In genomic region chr18:50967714-50968661, GRCh38 we compare ENCODE assay signal across 8 cellular contexts. TPM values are rescaled to one million over a fixed set of nuclear protein-coding genes. Genes with fewer than 3 reads are reported as not detected.
DNase-seq lines count a peak whose midpoint lies in the region; ATAC-seq and TF ChIP-seq lines count a peak whose summit lies in the region.

Gene ELAC1, plus strand, starts transcription at chr18:50968040. Its CDS starts 6,365 bp downstream, at chr18:50974405.

- POLR2A ChIA-PET in SK-N-SH (lab: Yijun Ruan, JAX) = interaction anchor here (0.7 to 2.7 kb wide), 6 partner anchors 41 to 127 kb away, joined by 3 to 14 read pairs (median 4); partner anchors contain the start of genes ME2 and SMAD4

- H3K4me3 Mint-ChIP-seq in osteocyte (ENCODE audit: unreplicated experiment) = peak within 1 kb of the TSS; percentile 89

- no peak for TF ChIP-seq EP300 in SK-N-SH (IDR thresholded peaks at IDR 0.05; ENCODE audit: borderline replicate concordance in 1 of 2, low read depth in 1 of 2, low read length in 1 of 2)

- peak within 1 kb of the TSS; percentile 98 for H2AFZ ChIP-seq in MM.1S (ENCODE audit: low read length)
- H2AFZ ChIP-seq in SK-N-SH (ENCODE audit: low read depth) = peak within 1 kb of the TSS; percentile 99

- TF ChIP-seq CTCF in MM.1S (IDR thresholded peaks at IDR 0.05; ENCODE audit: low read length) = no peak
- TF ChIP-seq CTCF in SK-N-SH (IDR thresholded peaks at IDR 0.05) = 0 out of 2 replicates have a peak, but pooled peaks have one; percentile 2
- TF ChIP-seq CTCF in osteocyte (IDR thresholded peaks at IDR 0.05) = no peak

- peak; percentile 68 for DNase-seq in GM04504 (ENCODE audit: low read depth)
- peak; percentile 79 for DNase-seq in HCEC 1CT
- DNase-seq in MM.1S = peak; percentile 81
- peak; percentile 94 for DNase-seq in SK-N-SH
- peak; percentile 72 to 75 for DNase-seq in activated naive CD4-positive, alpha-beta T cell treated with anti-CD3 and anti-CD28 coated beads, Interleukin-2, amount 50 U/mL, for 72 hours (ENCODE audit: low spot score in 2 of 2)
- peak; percentile 85 for DNase-seq in glomerular visceral epithelial cell (ENCODE audit: extremely low spot score)
- DNase-seq in osteocyte (ENCODE audit: extremely low spot score, unreplicated experiment) = peak; percentile 89

- 0% methylated on average over 24 of the region's 84 CpGs for WGBS in SK-N-SH (ENCODE audit: low lambda C conversion rate)
- WGBS in thymus = under 1% methylated on average over 84 of the region's 84 CpGs

- CTCF ChIA-PET in SK-N-SH (lab: Yijun Ruan, JAX) = interaction anchor here (0.7 to 1.8 kb wide), 4 partner anchors 11 to 147 kb away, joined by 3 to 10 read pairs (median 4); no protein-coding TSS in a partner anchor

- no peaks in the 10 kb centered on the region for H3K36me3 ChIP-seq in MM.1S (replicated peaks; ENCODE audit: insufficient read depth, low read length)
- no peaks in the 10 kb centered on the region for H3K36me3 ChIP-seq in SK-N-SH (replicated peaks in 1 of 2; ENCODE audit: control insufficient read depth in 1 of 2, insufficient read depth in 2 of 2, low read length in 1 of 2)
- H3K36me3 ChIP-seq in thymus (ENCODE audit: control insufficient read depth, insufficient read depth) = no peaks in the 10 kb centered on the region

- H3K27me3 Mint-ChIP-seq in osteocyte (ENCODE audit: unreplicated experiment) = no peaks in the 10 kb centered on the region

- H3K9me3 Mint-ChIP-seq in activated naive CD4-positive, alpha-beta T cell treated with anti-CD3 and anti-CD28 coated beads, Interleukin-2, amount 50 U/mL, for 72 hours = peaks cover 8 to 10% of the 10 kb centered on the region in 2 donors
- H3K9me3 Mint-ChIP-seq in osteocyte (ENCODE audit: unreplicated experiment) = peaks cover 11% of the 10 kb centered on the region

- peak within 1 kb of the TSS; percentile 93 for H3K9ac ChIP-seq in MM.1S (ENCODE audit: low read length)
- peak within 1 kb of the TSS; percentile 99 for H3K9ac ChIP-seq in SK-N-SH

- peak within 1 kb of the TSS; percentile 75 to 98 for H3K27ac Mint-ChIP-seq in activated naive CD4-positive, alpha-beta T cell treated with anti-CD3 and anti-CD28 coated beads, Interleukin-2, amount 50 U/mL, for 72 hours
- peak within 1 kb of the TSS; percentile 96 for H3K27ac Mint-ChIP-seq in osteocyte (ENCODE audit: unreplicated experiment)

- H3K4me1 ChIP-seq in MM.1S (ENCODE audit: low read length) (peaks cover 7% of the 10 kb centered on the region), SK-N-SH (ENCODE audit: control insufficient read depth in 1 of 2, insufficient read depth in 2 of 2, low read depth in 1 of 2, low read length in 1 of 2) (peaks cover 4 to 11% of the 10 kb centered on the region in 2 experiments; a peak in 2 of 4 replicates), thymus (ENCODE audit: control insufficient read depth, insufficient read depth, low read length) (peaks cover 6% of the 10 kb centered on the region)

- H3K27ac ChIP-seq in MM.1S (ENCODE audit: low read length) (peak within 1 kb of the TSS; percentile 64; the same call in 1 of the 2 replicates), SK-N-SH (ENCODE audit: low read depth in 2 of 2, low read length in 1 of 2) (peak within 1 kb of the TSS; percentile 91 to 93), thymus (ENCODE audit: low read depth) (peak within 1 kb of the TSS; percentile 94)

- peaks cover 17% of the 10 kb centered on the region for H3K4me1 Mint-ChIP-seq in osteocyte (ENCODE audit: unreplicated experiment)

- H4K20me1 ChIP-seq in MM.1S (ENCODE audit: insufficient read depth, low read length) = no peaks in the 10 kb centered on the region
- H4K20me1 ChIP-seq in SK-N-SH (ENCODE audit: insufficient read depth) = no peaks in the 10 kb centered on the region

- H3K9me3 ChIP-seq in MM.1S (replicated peaks; ENCODE audit: insufficient read depth, low read length) (no peaks in the 10 kb centered on the region), SK-N-SH (no peaks in the 10 kb centered on the region), thymus (ENCODE audit: control insufficient read depth) (no peaks in the 10 kb centered on the region)

- H3K4me2 ChIP-seq in MM.1S (ENCODE audit: low read depth, low read length) (peak within 1 kb of the TSS; percentile 81), SK-N-SH (peak within 1 kb of the TSS; percentile 92)

- ATAC-seq in activated naive CD4-positive, alpha-beta T cell treated with anti-CD3 and anti-CD28 coated beads, Interleukin-2, amount 50 U/mL, for 72 hours = peak; percentile 86 to 91

- H3K79me2 ChIP-seq in MM.1S (ENCODE audit: low read length) (peaks cover 14% of the 10 kb centered on the region), SK-N-SH (ENCODE audit: insufficient read depth) (peaks cover 20% of the 10 kb centered on the region)

- no peaks in the 10 kb centered on the region for H3F3A ChIP-seq in MM.1S (ENCODE audit: insufficient read depth, low read length)
- H3F3A ChIP-seq in SK-N-SH (replicated peaks; ENCODE audit: insufficient read depth) = peaks cover 9% of the 10 kb centered on the region

- H3K27me3 ChIP-seq in MM.1S (replicated peaks; ENCODE audit: insufficient read depth, low read length) (no peaks in the 10 kb centered on the region), SK-N-SH (ENCODE audit: insufficient read depth) (no peaks in the 10 kb centered on the region), thymus (ENCODE audit: control insufficient read depth, insufficient read depth) (no peaks in the 10 kb centered on the region)

- no peaks in the 10 kb centered on the region for H3K9me2 ChIP-seq in MM.1S (replicated peaks; ENCODE audit: insufficient read depth, low read length)
- no peaks in the 10 kb centered on the region for H3K9me2 ChIP-seq in SK-N-SH

- no peak for TF ChIP-seq RAD21 in SK-N-SH (IDR thresholded peaks at IDR 0.05; ENCODE audit: low read length)

- H3K4me3 ChIP-seq in MM.1S (ENCODE audit: low read length) (peak within 1 kb of the TSS; percentile 83), SK-N-SH (ENCODE audit: low read depth in 2 of 2, low read length in 1 of 2) (peak within 1 kb of the TSS; percentile 76 to 96), thymus (ENCODE audit: low read length) (peak within 1 kb of the TSS; percentile 96)

- peaks cover 13 to 19% of the 10 kb centered on the region in 2 donors for H3K36me3 Mint-ChIP-seq in activated naive CD4-positive, alpha-beta T cell treated with anti-CD3 and anti-CD28 coated beads, Interleukin-2, amount 50 U/mL, for 72 hours
- no peaks in the 10 kb centered on the region for H3K36me3 Mint-ChIP-seq in osteocyte (ENCODE audit: unreplicated experiment)

TF ChIP-seq in SK-N-SH, 30 proteins besides CTCF, POLR2A, EP300 and RAD21 (continues in another document):
- TF ChIP-seq MXI1 (IDR thresholded peaks at IDR 0.05; ENCODE audit: low read depth, low read length) (peak; percentile 68), MEF2A (IDR thresholded peaks at IDR 0.05; ENCODE audit: borderline replicate concordance, low read depth) (no peak), TAF1 (IDR thresholded peaks at IDR 0.05; ENCODE audit: borderline replicate concordance, low read depth, low read length) (peak; percentile 95), GABPA (IDR thresholded peaks at IDR 0.05; ENCODE audit: low read depth) (peak; percentile 69), YY1 (IDR thresholded peaks at IDR 0.05; ENCODE audit: low read depth) (peak; percentile 79), NRF1 (IDR thresholded peaks at IDR 0.05; ENCODE audit: low read depth, low read length) (no peak), POLR2AphosphoS5 (IDR thresholded peaks at IDR 0.05; ENCODE audit: low read depth, low read length) (peak; percentile 82), SIN3A (IDR thresholded peaks at IDR 0.05; ENCODE audit: borderline replicate concordance, low read depth, low read length) (peak; percentile 58; the same call in 1 of the 2 replicates), USF1 (IDR thresholded peaks at IDR 0.05; ENCODE audit: borderline replicate concordance, low read depth) (0 out of 2 replicates have a peak, but pooled peaks have one; percentile 9), CHD2 (IDR thresholded peaks at IDR 0.05; ENCODE audit: low read length, partially characterized antibody) (peak; percentile 65), NFIC (IDR thresholded peaks at IDR 0.05; ENCODE audit: borderline replicate concordance) (no peak), MAX (IDR thresholded peaks at IDR 0.05; ENCODE audit: low read depth) (peak; percentile 72; the same call in 1 of the 2 replicates), RXRA (IDR thresholded peaks at IDR 0.05; ENCODE audit: borderline replicate concordance, low read depth) (no peak), ELF1 (IDR thresholded peaks at IDR 0.05) (peak; percentile 76)

RNA-seq across cellular contexts. Expression of gene ELAC1, which starts in this region (rescaled TPM):
- polyA plus RNA-seq in SK-N-SH (2012; rRNA removed) (10.8 and 13.0 TPM in 2 replicates), thymus (11.7 TPM)
- polyA plus RNA-seq in SK-N-SH (2012; cell fraction: cytosol; rRNA removed) = 12.1 and 14.1 TPM in 2 replicates
- 4.1 and 5.7 TPM in 2 replicates for polyA plus RNA-seq in SK-N-SH (2012; cell fraction: nucleus; rRNA removed)
- total RNA-seq in activated naive CD4-positive, alpha-beta T cell treated with anti-CD3 and anti-CD28 coated beads, Interleukin-2, amount 50 U/mL, for 72 hours = 1 to 10 TPM; 1.0 to 5.1 TPM
- total RNA-seq in osteocyte = 8.8 and 10.7 TPM in 2 replicates

Comparison
In these comparisons a context has a peak if more than half of its experiments do, and no peak if none do; other contexts are left out.
1. Peak in every context shown above with its lines: DNase-seq, ATAC-seq, H3K4me3 ChIP-seq and H3K27ac ChIP-seq.